20 cellular contexts compared by ENCODE assay signal in genomic region chr14:51333299-51333698, GRCh38.
DNase-seq lines count a peak whose midpoint lies in the region; ATAC-seq and TF ChIP-seq lines count a peak whose summit lies in the region.
"Had no signal": no experiment of that assay in that cellular context is flagged by ENCODE, and none has a peak within 500 bp of the region (broad histone marks: within the 10 kb centered on the region; RNA-seq: fewer than 3 reads in every experiment).

No MANE protein-coding gene starts in this region.

- intact Hi-C loops in esophagus squamous epithelium (cut with DNase I) (no loop called here), vagina (cut with DNase I) (no loop called here)
- intact Hi-C loops in activated CD4-positive, alpha-beta memory T cell treated with anti-CD3 and anti-CD28 coated beads for 36 hours (cut with micrococcal nuclease) = no loop called here

- no peaks in the 10 kb centered on the region for H3K9me3 ChIP-seq in SK-N-SH
- no peaks in the 10 kb centered on the region for H3K9me3 ChIP-seq in esophagus squamous epithelium
- no peaks in the 10 kb centered on the region for H3K9me3 ChIP-seq in vagina

- H3K4me3 ChIP-seq in SK-N-SH (ENCODE audit: low read depth in 2 of 2, low read length in 1 of 2) (no peak overlapping the region), esophagus squamous epithelium (no peak overlapping the region), skin epidermis (no peak overlapping the region), vagina (no peak overlapping the region)

- no peaks in the 10 kb centered on the region for H3K9me2 ChIP-seq in SK-N-SH

- POLR2A ChIA-PET in SK-N-SH (lab: Yijun Ruan, JAX) = no interaction called here
- POLR2A ChIA-PET in activated CD4-positive, alpha-beta memory T cell treated with anti-CD3 and anti-CD28 coated beads for 36 hours (lab: Charles Lee) = no interaction called here

- H3K9ac ChIP-seq in SK-N-SH = no peak overlapping the region

- TF ChIP-seq RAD21 in SK-N-SH (IDR thresholded peaks at IDR 0.05; ENCODE audit: low read length) = no peak

- no peaks in the 10 kb centered on the region for H4K20me1 ChIP-seq in SK-N-SH (ENCODE audit: insufficient read depth)

- no peak for ATAC-seq in SK-N-SH treated with all-trans-retinoic acid at 6 μM for 48 hours
- ATAC-seq: HepG2, PC-3 had no signal

- H3K9me3 Mint-ChIP-seq in activated CD4-positive, alpha-beta memory T cell treated with anti-CD3 and anti-CD28 coated beads for 36 hours = no peaks in the 10 kb centered on the region

- H3K4me2 ChIP-seq in SK-N-SH = no peak overlapping the region; the same call in 1 of the 2 replicates

- no peak overlapping the region for H3K4me3 Mint-ChIP-seq in activated CD4-positive, alpha-beta memory T cell treated with anti-CD3 and anti-CD28 coated beads for 36 hours
- H3K4me3 Mint-ChIP-seq: CD14-positive monocyte had no signal

- H3K27me3 ChIP-seq in SK-N-SH (ENCODE audit: insufficient read depth) = no peaks in the 10 kb centered on the region
- no peaks in the 10 kb centered on the region for H3K27me3 ChIP-seq in esophagus squamous epithelium
- H3K27me3 ChIP-seq in vagina = no peaks in the 10 kb centered on the region

- TF ChIP-seq CTCF in SK-N-SH (IDR thresholded peaks at IDR 0.05) (no peak), esophagus squamous epithelium (IDR thresholded peaks at IDR 0.05) (no peak), vagina (IDR thresholded peaks at IDR 0.05) (no peak)

- TF ChIP-seq POLR2A in esophagus squamous epithelium (IDR thresholded peaks at IDR 0.05) (no peak), vagina (IDR thresholded peaks at IDR 0.05) (no peak)

- CTCF ChIA-PET in SK-N-SH (lab: Yijun Ruan, JAX) = no interaction called here
- CTCF ChIA-PET in activated CD4-positive, alpha-beta memory T cell treated with anti-CD3 and anti-CD28 coated beads for 36 hours (lab: Charles Lee) = no interaction called here

- H3K4me1 ChIP-seq in SK-N-SH (ENCODE audit: control insufficient read depth in 1 of 2, insufficient read depth in 2 of 2, low read depth in 1 of 2, low read length in 1 of 2) = peaks cover 16 to 25% of the 10 kb centered on the region in 2 experiments
- peaks cover 11 to 89% (median 68%) of the 10 kb centered on the region in 3 donors for H3K4me1 ChIP-seq in esophagus squamous epithelium
- peaks cover 74% of the 10 kb centered on the region for H3K4me1 ChIP-seq in vagina

- H3K79me2 ChIP-seq in SK-N-SH (ENCODE audit: insufficient read depth) = no peaks in the 10 kb centered on the region

- H3K27ac Mint-ChIP-seq in activated CD4-positive, alpha-beta memory T cell treated with anti-CD3 and anti-CD28 coated beads for 36 hours = no peak overlapping the region
- H3K27ac Mint-ChIP-seq: CD14-positive monocyte had no signal

- peaks cover 7% of the 10 kb centered on the region for H3F3A ChIP-seq in SK-N-SH (replicated peaks; ENCODE audit: insufficient read depth)

- 96% methylated on average over 4 of the region's 4 CpGs for WGBS in SK-N-SH (ENCODE audit: low lambda C conversion rate)
- 48 to 52% methylated on average over 4 of the region's 4 CpGs for WGBS in esophagus squamous epithelium, 2 donors

- no peaks in the 10 kb centered on the region for H3K36me3 ChIP-seq in SK-N-SH (replicated peaks in 1 of 2; ENCODE audit: control insufficient read depth in 1 of 2, insufficient read depth in 2 of 2, low read length in 1 of 2)
- H3K36me3 ChIP-seq in esophagus squamous epithelium = no peaks in the 10 kb centered on the region
- H3K36me3 ChIP-seq in vagina = no peaks in the 10 kb centered on the region

- DNase-seq in SK-N-SH = no peak
- no peak for DNase-seq in esophagus squamous epithelium (lab: John Stamatoyannopoulos, UW)
- DNase-seq in vagina (ENCODE audit: extremely low spot score in 2 of 2) = no peak
- DNase-seq in kidney tubule cell (ENCODE audit: low spot score) = no peak
- no peak for DNase-seq in activated CD4-positive, alpha-beta memory T cell treated with anti-CD3 and anti-CD28 coated beads for 36 hours
- no peak for DNase-seq in T-helper 9 cell
- DNase-seq: DMS79 treated with DMSO at 0.1 percent for 48 hours, KG1, NCI-H1048, NCI-H1436, NCI-H2029, NCI-H345, NCI-H524 treated with DMSO at 0.1 percent for 48 hours, PC-3, RPMI8226 had no signal

- peaks cover 21% of the 10 kb centered on the region for H3K27me3 Mint-ChIP-seq in activated CD4-positive, alpha-beta memory T cell treated with anti-CD3 and anti-CD28 coated beads for 36 hours

- peaks cover 3% of the 10 kb centered on the region for H3K4me1 Mint-ChIP-seq in activated CD4-positive, alpha-beta memory T cell treated with anti-CD3 and anti-CD28 coated beads for 36 hours (ENCODE audit: low read depth)
- H3K4me1 Mint-ChIP-seq: CD14-positive monocyte had no signal

- H3K36me3 Mint-ChIP-seq in activated CD4-positive, alpha-beta memory T cell treated with anti-CD3 and anti-CD28 coated beads for 36 hours = no peaks in the 10 kb centered on the region
- H3K36me3 Mint-ChIP-seq: CD14-positive monocyte had no signal

- no peak overlapping the region for H2AFZ ChIP-seq in SK-N-SH (ENCODE audit: low read depth)

- H3K27ac ChIP-seq in SK-N-SH (ENCODE audit: low read depth in 2 of 2, low read length in 1 of 2) = peak overlapping the region; percentile 83 to 89; a peak in 2 of 4 replicates
- H3K27ac ChIP-seq in esophagus squamous epithelium = peak overlapping the region; percentile 75 to 87 (median 84)
- H3K27ac ChIP-seq in skin epidermis = peak overlapping the region in 18 of 21 experiments; percentile 40 to 87 (median 66)
- peak overlapping the region; percentile 76 for H3K27ac ChIP-seq in vagina
- H3K27ac ChIP-seq: 22Rv1 had no signal

- no peak for TF ChIP-seq EP300 in SK-N-SH (IDR thresholded peaks at IDR 0.05; ENCODE audit: borderline replicate concordance in 1 of 2, low read depth in 1 of 2, low read length in 1 of 2)

TF ChIP-seq in SK-N-SH, 30 proteins besides CTCF, POLR2A, EP300 and RAD21 (continues in another document):
- TF ChIP-seq, protein P1, sequence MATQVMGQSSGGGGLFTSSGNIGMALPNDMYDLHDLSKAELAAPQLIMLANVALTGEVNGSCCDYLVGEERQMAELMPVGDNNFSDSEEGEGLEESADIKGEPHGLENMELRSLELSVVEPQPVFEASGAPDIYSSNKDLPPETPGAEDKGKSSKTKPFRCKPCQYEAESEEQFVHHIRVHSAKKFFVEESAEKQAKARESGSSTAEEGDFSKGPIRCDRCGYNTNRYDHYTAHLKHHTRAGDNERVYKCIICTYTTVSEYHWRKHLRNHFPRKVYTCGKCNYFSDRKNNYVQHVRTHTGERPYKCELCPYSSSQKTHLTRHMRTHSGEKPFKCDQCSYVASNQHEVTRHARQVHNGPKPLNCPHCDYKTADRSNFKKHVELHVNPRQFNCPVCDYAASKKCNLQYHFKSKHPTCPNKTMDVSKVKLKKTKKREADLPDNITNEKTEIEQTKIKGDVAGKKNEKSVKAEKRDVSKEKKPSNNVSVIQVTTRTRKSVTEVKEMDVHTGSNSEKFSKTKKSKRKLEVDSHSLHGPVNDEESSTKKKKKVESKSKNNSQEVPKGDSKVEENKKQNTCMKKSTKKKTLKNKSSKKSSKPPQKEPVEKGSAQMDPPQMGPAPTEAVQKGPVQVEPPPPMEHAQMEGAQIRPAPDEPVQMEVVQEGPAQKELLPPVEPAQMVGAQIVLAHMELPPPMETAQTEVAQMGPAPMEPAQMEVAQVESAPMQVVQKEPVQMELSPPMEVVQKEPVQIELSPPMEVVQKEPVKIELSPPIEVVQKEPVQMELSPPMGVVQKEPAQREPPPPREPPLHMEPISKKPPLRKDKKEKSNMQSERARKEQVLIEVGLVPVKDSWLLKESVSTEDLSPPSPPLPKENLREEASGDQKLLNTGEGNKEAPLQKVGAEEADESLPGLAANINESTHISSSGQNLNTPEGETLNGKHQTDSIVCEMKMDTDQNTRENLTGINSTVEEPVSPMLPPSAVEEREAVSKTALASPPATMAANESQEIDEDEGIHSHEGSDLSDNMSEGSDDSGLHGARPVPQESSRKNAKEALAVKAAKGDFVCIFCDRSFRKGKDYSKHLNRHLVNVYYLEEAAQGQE (IDR thresholded peaks at IDR 0.05; ENCODE audit: low read depth, low read length) = no peak
- TF ChIP-seq FOXM1 (IDR thresholded peaks at IDR 0.05; ENCODE audit: low read depth) (no peak), NRF1 (IDR thresholded peaks at IDR 0.05; ENCODE audit: low read depth, low read length) (no peak), POLR2AphosphoS5 (IDR thresholded peaks at IDR 0.05; ENCODE audit: low read depth, low read length) (no peak)

TF ChIP-seq in SK-N-SH treated with all-trans-retinoic acid at 6 μM for 48 hours, 23 proteins besides CTCF, POLR2A, EP300 and RAD21:
- TF ChIP-seq PPARA (CRISPR knock-in tag; IDR thresholded peaks at IDR 0.05; ENCODE audit: borderline replicate concordance) (no peak), ISL1 (CRISPR knock-in tag; IDR thresholded peaks at IDR 0.05) (no peak), ESRRG (CRISPR knock-in tag; IDR thresholded peaks at IDR 0.05) (no peak), BACH2 (CRISPR knock-in tag; IDR thresholded peaks at IDR 0.05; ENCODE audit: borderline replicate concordance) (no peak), CSDC2 (CRISPR knock-in tag; IDR thresholded peaks at IDR 0.05) (no peak), ZC3H10 (CRISPR knock-in tag; IDR thresholded peaks at IDR 0.05) (no peak)
- TF ChIP-seq, protein P2, sequence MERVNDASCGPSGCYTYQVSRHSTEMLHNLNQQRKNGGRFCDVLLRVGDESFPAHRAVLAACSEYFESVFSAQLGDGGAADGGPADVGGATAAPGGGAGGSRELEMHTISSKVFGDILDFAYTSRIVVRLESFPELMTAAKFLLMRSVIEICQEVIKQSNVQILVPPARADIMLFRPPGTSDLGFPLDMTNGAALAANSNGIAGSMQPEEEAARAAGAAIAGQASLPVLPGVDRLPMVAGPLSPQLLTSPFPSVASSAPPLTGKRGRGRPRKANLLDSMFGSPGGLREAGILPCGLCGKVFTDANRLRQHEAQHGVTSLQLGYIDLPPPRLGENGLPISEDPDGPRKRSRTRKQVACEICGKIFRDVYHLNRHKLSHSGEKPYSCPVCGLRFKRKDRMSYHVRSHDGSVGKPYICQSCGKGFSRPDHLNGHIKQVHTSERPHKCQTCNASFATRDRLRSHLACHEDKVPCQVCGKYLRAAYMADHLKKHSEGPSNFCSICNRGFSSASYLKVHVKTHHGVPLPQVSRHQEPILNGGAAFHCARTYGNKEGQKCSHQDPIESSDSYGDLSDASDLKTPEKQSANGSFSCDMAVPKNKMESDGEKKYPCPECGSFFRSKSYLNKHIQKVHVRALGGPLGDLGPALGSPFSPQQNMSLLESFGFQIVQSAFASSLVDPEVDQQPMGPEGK (CRISPR knock-in tag; IDR thresholded peaks at IDR 0.05; ENCODE audit: borderline replicate concordance) = no peak
